In the genomic region with DNA sequence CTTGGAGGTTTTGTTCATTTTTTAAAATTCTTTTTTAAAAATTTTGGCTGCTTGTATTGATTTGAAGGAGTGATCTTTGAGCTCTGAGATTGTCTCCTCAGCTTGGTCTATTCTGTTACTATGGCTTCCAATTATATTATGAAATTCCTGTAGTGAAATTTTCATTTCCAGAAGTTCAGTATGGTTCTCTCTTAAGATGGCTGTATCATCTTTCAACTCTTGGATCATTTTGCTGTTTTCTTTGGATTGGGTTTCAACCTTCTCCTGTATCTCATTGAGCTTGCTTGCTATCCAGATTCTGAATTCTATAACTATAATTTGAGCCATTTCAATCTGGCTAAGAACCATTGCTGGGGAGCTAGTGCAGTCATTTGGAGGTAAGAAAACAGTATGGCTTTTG, we compare ENCODE assay signal across 16 cellular contexts.
DNase-seq lines count a peak whose midpoint lies in the region; ATAC-seq and TF ChIP-seq lines count a peak whose summit lies in the region.
"Had no signal": no experiment of that assay in that cellular context is flagged by ENCODE, and none has a peak within 500 bp of the region (broad histone marks: within the 10 kb centered on the region; RNA-seq: fewer than 3 reads in every experiment).

No MANE protein-coding gene starts in this region.

- ATAC-seq in sciatic nerve (peak; percentile 51), HG03378 (IDR thresholded peaks at IDR 0.05; ENCODE audit: unreplicated experiment) (no peak), GM19324 (IDR thresholded peaks at IDR 0.05; ENCODE audit: low FRiP score, unreplicated experiment) (no peak)
- ATAC-seq: GM23338 had no signal

- DNase-seq in astrocyte of the cerebellum (ENCODE audit: low read depth), result peak; percentile 5
- peak; percentile 82 for DNase-seq in fibroblast of peridontal ligament (ENCODE audit: extremely low read depth)
- no peak for DNase-seq in sciatic nerve (ENCODE audit: low spot score)
- DNase-seq in mesenteric fat pad (ENCODE audit: low spot score), result no peak
- DNase-seq in NCI-H2171 (lab: John Stamatoyannopoulos, UW), result no peak
- DNase-seq: ACHN; AML-193; Caco-2; CD4-positive, alpha-beta T cell; DMS153; DMS79; GDM1; HCEC 1CT had no signal

- in situ Hi-C loops in astrocyte of the cerebellum (cut with HindIII; ENCODE audit: low sequenced_read_pairs), result no loop called here

- intact Hi-C loops in sciatic nerve (cut with DNase I), result no loop called here

- no peak overlapping the region for H3K4me3 ChIP-seq in astrocyte of the cerebellum (ENCODE audit: low read depth, low read length)
- H3K4me3 ChIP-seq: GM23338 had no signal

- no peak for TF ChIP-seq CTCF in astrocyte of the cerebellum (IDR thresholded peaks at IDR 0.05; ENCODE audit: low read depth, low read length, missing control alignments)

Comparison
In these comparisons a context has a peak if more than half of its experiments do, and no peak if none do; other contexts are left out.
1. DNase-seq: peak in astrocyte of the cerebellum (single experiment) and fibroblast of peridontal ligament (single experiment); none in sciatic nerve (single experiment), mesenteric fat pad (single experiment) and NCI-H2171 (single experiment).